Comparison of ENCODE assay signal across 24 cellular contexts in the genomic region with DNA sequence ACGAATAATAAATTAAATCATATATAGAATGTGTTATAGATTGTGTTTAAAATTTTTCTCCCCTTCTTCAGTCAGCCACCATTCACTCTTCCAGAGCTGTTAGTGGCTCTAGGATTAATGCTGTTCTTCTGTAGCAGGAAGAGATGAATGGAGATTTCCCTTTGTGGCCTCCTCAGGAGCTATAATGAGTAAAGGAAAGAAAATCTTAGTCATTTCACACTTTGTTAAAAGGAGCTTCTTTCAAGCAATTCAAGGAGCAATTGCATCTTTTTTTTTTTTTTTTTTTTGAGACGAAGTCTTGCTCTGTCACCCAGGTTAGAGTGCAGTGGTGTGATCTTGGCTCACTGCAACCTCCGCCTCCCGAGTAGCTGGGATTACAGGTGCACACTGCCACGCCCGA. TPM values are rescaled to one million over a fixed set of nuclear protein-coding genes. Genes with fewer than 3 reads are reported as not detected.
DNase-seq lines count a peak whose midpoint lies in the region; ATAC-seq, FAIRE-seq and TF ChIP-seq lines count a peak whose summit lies in the region.
"Had no signal": no experiment of that assay in that cellular context is flagged by ENCODE, and none has a peak within 500 bp of the region (broad histone marks: within the 10 kb centered on the region; RNA-seq: fewer than 3 reads in every experiment).

No MANE protein-coding gene starts in this region.

- peak; percentile 51 to 66 for ATAC-seq in activated T-cell treated with anti-CD3 and anti-CD28 coated beads, Interleukin-2, amount 50 U/mL, for 4 hours
- ATAC-seq in HG02870 (IDR thresholded peaks at IDR 0.05; ENCODE audit: unreplicated experiment) (peak; percentile 44), GM12878 (no peak; the same call in 2 of the 3 replicates)
- ATAC-seq: GM23338, HCT116 had no signal

- no peak for TF ChIP-seq RAD21 in GM12878 (IDR thresholded peaks at IDR 0.05; ENCODE audit: insufficient read depth, low read depth, low read length)

- peaks cover 12% of the 10 kb centered on the region for H3K36me3 Mint-ChIP-seq in activated T-cell treated with anti-CD3 and anti-CD28 coated beads, Interleukin-2, amount 50 U/mL, for 4 hours (ENCODE audit: insufficient read depth)
- no peaks in the 10 kb centered on the region for H3K36me3 Mint-ChIP-seq in glutamatergic neuron (ENCODE audit: unreplicated experiment)

- SMC1A ChIA-PET in GM12878 (lab: Charles Lee; ENCODE audit: uncharacterized antibody, unreplicated experiment), result interaction anchor here (0.7 to 2.0 kb wide), 4 partner anchors 13 to 71 kb away, joined by 3 to 5 read pairs (median 4); no protein-coding TSS in a partner anchor

- H4K20me1 ChIP-seq in GM12878 (ENCODE audit: control insufficient read depth, insufficient read depth), result no peaks in the 10 kb centered on the region

- no peak overlapping the region for H3K4me2 ChIP-seq in GM12878 (ENCODE audit: control insufficient read depth, insufficient read depth)
- H3K4me2 ChIP-seq: GM23338, PC-9 had no signal

- no peak for FAIRE-seq in GM12878 (lab: Jason Lieb, UNC)
- FAIRE-seq: GM19239 had no signal

- TF ChIP-seq POLR2A in GM12878 (IDR thresholded peaks at IDR 0.05; ENCODE audit: low read depth, low read length), result no peak
- no peak for TF ChIP-seq POLR2A in esophagus muscularis mucosa (IDR thresholded peaks at IDR 0.05; ENCODE audit: low read depth)

- no peak for DNase-seq in activated T-cell treated with anti-CD3 and anti-CD28 coated beads, Interleukin-2, amount 50 U/mL, for 4 hours
- DNase-seq in activated T-cell treated with anti-CD3 and anti-CD28 coated beads, Interleukin-2, amount 50 U/mL, for 1 hour, result no peak
- DNase-seq in GM12865 (ENCODE audit: low read depth), result peak; percentile 41
- no peak for DNase-seq in GM12878 (ENCODE audit: low read depth, low spot score)
- DNase-seq in glutamatergic neuron, result no peak
- DNase-seq in A172 (ENCODE audit: low spot score), result no peak
- no peak for DNase-seq in esophagus muscularis mucosa (ENCODE audit: extremely low spot score)
- DNase-seq: DMS79 treated with DMSO at 0.1 percent for 48 hours, Kasumi-1, MG63, NCI-H1048, NCI-H1436 treated with DMSO at 0.1 percent for 48 hours, NCI-H2029, NCI-H345, NCI-H524 treated with DMSO at 0.1 percent for 48 hours, PC-9, SIG-M5 had no signal

- in situ Hi-C loops in GM12878 (cut with MboI), result no loop called here

- H3K4me1 ChIP-seq in GM12878 (ENCODE audit: control insufficient read depth, insufficient read depth, low read length) (peaks cover 23% of the 10 kb centered on the region; the same call in 1 of the 2 replicates), esophagus muscularis mucosa (no peaks in the 10 kb centered on the region)

- POLR2A ChIA-PET in GM12878 (lab: Charles Lee), result interaction anchor here (0.6 kb wide), 4 partner anchors 9 to 213 kb away, joined by 3 to 7 read pairs (median 6); no protein-coding TSS in a partner anchor

- no peak overlapping the region for H3K9ac ChIP-seq in GM12878 (ENCODE audit: control insufficient read depth, insufficient read depth, low read length)

- CTCF ChIA-PET in GM12878 (lab: Yijun Ruan, JAX), result interaction anchor here (0.6 to 1.6 kb wide), 7 partner anchors 16 to 111 kb away, joined by 3 to 6 read pairs (median 3); no protein-coding TSS in a partner anchor

- no peak overlapping the region for H3K27ac ChIP-seq in GM12878 (ENCODE audit: control insufficient read depth, insufficient read depth)
- H3K27ac ChIP-seq in esophagus muscularis mucosa (replicated peaks in 1 of 4), result no peak overlapping the region
- H3K27ac ChIP-seq: PC-9, RWPE1 had no signal

- no peak for TF ChIP-seq CTCF in GM12865 (IDR thresholded peaks at IDR 0.05; ENCODE audit: insufficient read depth, low read depth, low read length, missing control alignments)
- TF ChIP-seq CTCF in GM12878 (IDR thresholded peaks at IDR 0.05 in 2 of 3, conservative IDR thresholded peaks at IDR 0.05 in 1 of 3; ENCODE audit: control insufficient read depth in 2 of 3, extremely low read depth in 1 of 3, insufficient read depth in 1 of 3, low read depth in 3 of 3, low read length in 3 of 3), result no peak
- no peak for TF ChIP-seq CTCF in glutamatergic neuron (IDR thresholded peaks at IDR 0.05; ENCODE audit: partially characterized antibody, unreplicated experiment)
- no peak for TF ChIP-seq CTCF in esophagus muscularis mucosa (IDR thresholded peaks at IDR 0.05)

- intact Hi-C loops in GM12878 (cut with micrococcal nuclease; ENCODE audit: unreplicated experiment), result no loop called here
- intact Hi-C loops in esophagus muscularis mucosa (cut with DNase I), result no loop called here

- H3K27me3 Mint-ChIP-seq in activated T-cell treated with anti-CD3 and anti-CD28 coated beads, Interleukin-2, amount 50 U/mL, for 4 hours (ENCODE audit: low read depth), result no peaks in the 10 kb centered on the region
- no peaks in the 10 kb centered on the region for H3K27me3 Mint-ChIP-seq in glutamatergic neuron (ENCODE audit: unreplicated experiment)

- BruUV-seq in GM12878 (replicated peaks; lab: Mats Ljungman, UMichigan), result no TSS peak

- TF ChIP-seq EP300 in GM12878 (IDR thresholded peaks at IDR 0.05; ENCODE audit: borderline replicate concordance in 1 of 2, control insufficient read depth in 1 of 2, low read depth in 2 of 2, low read length in 2 of 2) (no peak), esophagus muscularis mucosa (IDR thresholded peaks at IDR 0.05) (no peak)

- no peaks in the 10 kb centered on the region for H3K79me2 ChIP-seq in GM12878 (ENCODE audit: control insufficient read depth, insufficient read depth, low read length)

- no peak overlapping the region for H2AFZ ChIP-seq in GM12878 (ENCODE audit: control insufficient read depth, low read depth, low read length)
- H2AFZ ChIP-seq: GM23338, PC-9 had no signal

- RAD21 ChIA-PET in GM12878 (lab: Charles Lee; ENCODE audit: unreplicated experiment), result interaction anchor here (0.7 to 1.4 kb wide), 2 partner anchors 71 to 308 kb away, joined by 3 to 5 read pairs; no protein-coding TSS in a partner anchor

- H3K4me1 Mint-ChIP-seq in activated T-cell treated with anti-CD3 and anti-CD28 coated beads, Interleukin-2, amount 50 U/mL, for 4 hours (ENCODE audit: low read depth), result peaks cover 14% of the 10 kb centered on the region
- H3K4me1 Mint-ChIP-seq in glutamatergic neuron (ENCODE audit: low read depth, unreplicated experiment), result no peaks in the 10 kb centered on the region
- H3K4me1 Mint-ChIP-seq: CD14-positive monocyte, GM23338 had no signal

- H3K27ac Mint-ChIP-seq in glutamatergic neuron (ENCODE audit: unreplicated experiment), result no peak overlapping the region
- H3K27ac Mint-ChIP-seq: GM23338 had no signal

- H3K9me3 Mint-ChIP-seq in activated T-cell treated with anti-CD3 and anti-CD28 coated beads, Interleukin-2, amount 50 U/mL, for 4 hours, result no peaks in the 10 kb centered on the region
- H3K9me3 Mint-ChIP-seq in glutamatergic neuron (ENCODE audit: unreplicated experiment), result peaks cover 2% of the 10 kb centered on the region
- H3K9me3 Mint-ChIP-seq: CD14-positive monocyte, GM23338 had no signal

- whole genome bisulfite sequencing in GM12878 (ENCODE audit: insufficient coverage, insufficient replicate concordance, low lambda C conversion rate, missing lambda C conversion rate), result 25% methylated on average over 5 of the region's 6 CpGs
- WGBS in esophagus muscularis mucosa, result 92% methylated on average over 6 of the region's 6 CpGs

- H3K4me3 ChIP-seq in GM12865 (ENCODE audit: low read depth, low read length) (no peak overlapping the region), GM12878 (no peak overlapping the region), esophagus muscularis mucosa (no peak overlapping the region)
- H3K4me3 ChIP-seq: GM23338, MG63, PC-9 had no signal

- H3K4me3 Mint-ChIP-seq in activated T-cell treated with anti-CD3 and anti-CD28 coated beads, Interleukin-2, amount 50 U/mL, for 4 hours, result no peak overlapping the region
- H3K4me3 Mint-ChIP-seq in glutamatergic neuron (ENCODE audit: unreplicated experiment), result no peak overlapping the region
- H3K4me3 Mint-ChIP-seq: CD14-positive monocyte, GM23338 had no signal

- H3K9me3 ChIP-seq in GM12878 (replicated peaks; ENCODE audit: control insufficient read depth, insufficient read depth, low read length) (no peaks in the 10 kb centered on the region), esophagus muscularis mucosa (no peaks in the 10 kb centered on the region)
- H3K9me3 ChIP-seq: MG63 had no signal

- no peaks in the 10 kb centered on the region for H3K27me3 ChIP-seq in GM12878 (replicated peaks in 1 of 2; ENCODE audit: control insufficient read depth in 2 of 2, insufficient read depth in 2 of 2, low read length in 1 of 2)
- H3K27me3 ChIP-seq in esophagus muscularis mucosa, result no peaks in the 10 kb centered on the region
- H3K27me3 ChIP-seq: MG63 had no signal

- H3K36me3 ChIP-seq in GM12878 (ENCODE audit: control insufficient read depth in 2 of 2, insufficient read depth in 2 of 2, low read length in 1 of 2), result peaks cover 0 to 5% of the 10 kb centered on the region in 2 experiments; a peak in 2 of 4 replicates
- H3K36me3 ChIP-seq in esophagus muscularis mucosa, result peaks cover 0 to 52% (median 19%) of the 10 kb centered on the region in 4 donors

RNA-seq across cellular contexts. Expression of gene TMCO2, which starts 23.7 kb away (rescaled TPM):
- not detected for total RNA-seq in activated T-cell treated with anti-CD3 and anti-CD28 coated beads, Interleukin-2, amount 50 U/mL, for 4 hours
- total RNA-seq in GM12878 (2013; cell fraction: nucleolus; rRNA removed), result not detected in 2 replicates
- total RNA-seq in GM12878 (2014; rRNA removed), result not detected in 2 replicates
- not detected in 2 replicates for total RNA-seq in GM12878 (2014; rRNA removed; fragmentation: Illumina TruSeq; extraction: Trizol)
- total RNA-seq in GM12878 (2021), result not detected in 2 replicates
- not detected for polyA plus RNA-seq in GM12878 (2011; ENCODE audit: low read depth)
- polyA plus RNA-seq in GM12878 (2011; rRNA removed), result not detected in 2 replicates
- not detected in 2 replicates for polyA plus RNA-seq in GM12878 (2011; cell fraction: cytosol; rRNA removed)
- polyA plus RNA-seq in GM12878 (2011; cell fraction: nucleus; rRNA removed), result not detected in 2 replicates
- polyA plus RNA-seq in GM12878 (2012), result not detected in 2 replicates
- polyA plus RNA-seq in GM12878 (2014; fragmentation: Illumina TruSeq; extraction: Trizol), result not detected in 2 replicates
- not detected for polyA plus RNA-seq in GM12878 (2014; fragmentation: Nextera tagmentation; extraction: Ambion mirVana)
- not detected in 2 replicates for polyA plus RNA-seq in GM12878 (2014; rRNA removed)
- polyA plus RNA-seq in GM12878 (2016; fragmentation: Nextera tagmentation; extraction: Ambion mirVana), result not detected
- polyA minus RNA-seq in GM12878 (2011; rRNA and poly(A)+ RNA removed), result not detected in 2 replicates
- polyA minus RNA-seq in GM12878 (2011; cell fraction: cytosol; rRNA and poly(A)+ RNA removed), result not detected in 2 replicates
- not detected in 2 replicates for polyA minus RNA-seq in GM12878 (2011; cell fraction: nucleus; rRNA and poly(A)+ RNA removed)
- not detected for total RNA-seq in glutamatergic neuron (ENCODE audit: unreplicated experiment)
- not detected in 2 replicates for total RNA-seq in A172 (2014; rRNA removed; shearing (Covaris generic))
- not detected for total RNA-seq in esophagus muscularis mucosa
- total RNA-seq: GM23338, PC-9 had no signal
- polyA plus RNA-seq: AG04450, CD14-positive monocyte, GM23338 had no signal

RNA-seq across cellular contexts. Expression of gene ZMPSTE24, which starts 34.0 kb away (rescaled TPM):
- 10 to 100 TPM; 56.4 to 59.6 (median 59.5) TPM for total RNA-seq in activated T-cell treated with anti-CD3 and anti-CD28 coated beads, Interleukin-2, amount 50 U/mL, for 4 hours
- 21.9 and 30.3 TPM in 2 replicates for total RNA-seq in GM12878 (2013; cell fraction: nucleolus; rRNA removed)
- total RNA-seq in GM12878 (2014; rRNA removed) (40.2 and 52.9 TPM in 2 replicates), GM12878 (2014; rRNA removed; fragmentation: Illumina TruSeq; extraction: Trizol) (44.5 and 47.0 TPM in 2 replicates), GM12878 (2021) (32.1 and 32.6 TPM in 2 replicates), glutamatergic neuron (ENCODE audit: unreplicated experiment) (32.8 TPM), esophagus muscularis mucosa (10 to 100 TPM; 37.4 to 49.8 (median 48.9) TPM)
- 7.6 TPM for polyA plus RNA-seq in GM12878 (2011; ENCODE audit: low read depth)
- polyA plus RNA-seq in GM12878 (2011; rRNA removed) (21.5 and 27.1 TPM in 2 replicates), GM12878 (2014; fragmentation: Illumina TruSeq; extraction: Trizol) (48.5 and 64.7 TPM in 2 replicates), GM12878 (2014; fragmentation: Nextera tagmentation; extraction: Ambion mirVana) (10 to 100 TPM; 30.1 to 56.0 TPM), GM12878 (2014; rRNA removed) (23.2 and 30.1 TPM in 2 replicates), GM12878 (2016; fragmentation: Nextera tagmentation; extraction: Ambion mirVana) (10 to 100 TPM; 82.7 to 84.4 TPM)
- polyA plus RNA-seq in GM12878 (2011; cell fraction: cytosol; rRNA removed), result 6.5 and 6.6 TPM in 2 replicates
- 4.4 and 7.2 TPM in 2 replicates for polyA plus RNA-seq in GM12878 (2011; cell fraction: nucleus; rRNA removed)
- 12.7 and 14.7 TPM in 2 replicates for polyA plus RNA-seq in GM12878 (2012)
- polyA minus RNA-seq in GM12878 (2011; rRNA and poly(A)+ RNA removed), result 9.8 and 14.6 TPM in 2 replicates
- polyA minus RNA-seq in GM12878 (2011; cell fraction: cytosol; rRNA and poly(A)+ RNA removed), result 7.5 and 8.5 TPM in 2 replicates
- polyA minus RNA-seq in GM12878 (2011; cell fraction: nucleus; rRNA and poly(A)+ RNA removed), result 3.0 and 5.2 TPM in 2 replicates
- total RNA-seq in A172 (2014; rRNA removed; shearing (Covaris generic)), result 86.7 and 131 TPM in 2 replicates
